Comparison of ENCODE assay signal across 19 cellular contexts in the genomic region with DNA sequence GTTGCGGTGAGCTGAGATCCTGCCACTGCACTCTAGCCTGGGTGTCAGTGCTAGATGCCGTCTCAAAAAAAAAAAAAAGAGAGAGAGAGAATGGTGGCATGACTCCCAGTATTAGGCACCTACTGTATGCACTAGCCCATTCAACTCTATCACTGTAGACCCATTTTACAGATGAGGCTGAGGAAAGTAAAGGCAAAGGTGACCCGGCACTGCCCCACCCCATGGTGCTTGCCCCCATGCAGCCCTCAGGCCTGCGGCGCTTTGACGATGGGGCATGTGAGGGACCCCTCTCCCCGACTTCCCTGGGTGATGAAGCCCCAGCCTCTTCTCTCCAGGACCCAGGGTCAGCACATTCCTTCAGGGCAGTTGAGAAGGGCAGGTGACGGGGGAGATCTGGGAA. TPM values are rescaled to one million over a fixed set of nuclear protein-coding genes. Genes with fewer than 3 reads are reported as not detected.
DNase-seq lines count a peak whose midpoint lies in the region; ATAC-seq, FAIRE-seq and TF ChIP-seq lines count a peak whose summit lies in the region.
"Had no signal": no experiment of that assay in that cellular context is flagged by ENCODE, and none has a peak within 500 bp of the region (broad histone marks: within the 10 kb centered on the region; RNA-seq: fewer than 3 reads in every experiment).

No MANE protein-coding gene starts in this region.

- no peak for TF ChIP-seq POLR2A in HepG2 (IDR thresholded peaks at IDR 0.05; ENCODE audit: insufficient read depth in 1 of 2, low read depth in 2 of 2, low read length in 2 of 2)
- TF ChIP-seq POLR2A in right lobe of liver (IDR thresholded peaks at IDR 0.05): no peak
- TF ChIP-seq POLR2A in uterus (IDR thresholded peaks at IDR 0.05): no peak

- POLR2A ChIA-PET in HepG2 (lab: Yijun Ruan, JAX) (no interaction called here), WTC11 (lab: Charles Lee) (no interaction called here)

- H3K9me3 ChIP-seq in HepG2 (ENCODE audit: low read length) (no peaks in the 10 kb centered on the region), right lobe of liver (no peaks in the 10 kb centered on the region), hepatocyte (ENCODE audit: low read depth) (no peaks in the 10 kb centered on the region), uterus (no peaks in the 10 kb centered on the region)
- H3K9me3 ChIP-seq: HAP-1 had no signal

- WGBS in HepG2 (ENCODE audit: low lambda C conversion rate): 80% methylated on average over 8 of the region's 8 CpGs
- 93% methylated on average over 2 of the region's 8 CpGs for WGBS in right lobe of liver (ENCODE audit: insufficient coverage, low coverage, low lambda C conversion rate, missing lambda C conversion rate)
- 96% methylated on average over 8 of the region's 8 CpGs for WGBS in hepatocyte (ENCODE audit: low lambda C conversion rate, missing lambda C conversion rate)

- H3K4me3 ChIP-seq in HepG2 (replicated peaks in 1 of 3; ENCODE audit: insufficient read depth in 1 of 3, low read depth in 2 of 3, low read length in 3 of 3): no peak overlapping the region
- H3K4me3 ChIP-seq in right lobe of liver: no peak overlapping the region
- no peak overlapping the region for H3K4me3 ChIP-seq in hepatocyte
- H3K4me3 ChIP-seq in uterus: no peak overlapping the region
- H3K4me3 ChIP-seq: GM23248, HAP-1 had no signal

- H3K36me3 Mint-ChIP-seq in WTC11: no peaks in the 10 kb centered on the region
- H3K36me3 Mint-ChIP-seq: CD4-positive, alpha-beta memory T cell had no signal

- peaks cover 18% of the 10 kb centered on the region for H3K4me1 Mint-ChIP-seq in WTC11

- H4K20me1 ChIP-seq in HepG2 (ENCODE audit: insufficient read depth, low read length): no peaks in the 10 kb centered on the region
- H4K20me1 ChIP-seq in hepatocyte (ENCODE audit: insufficient read depth, poor library complexity, severe bottlenecking): no peaks in the 10 kb centered on the region

- H3K27ac ChIP-seq in HepG2 (ENCODE audit: extremely low read length, insufficient read depth, low read length) (no peak overlapping the region), right lobe of liver (no peak overlapping the region), hepatocyte (no peak overlapping the region), uterus (no peak overlapping the region)
- H3K27ac ChIP-seq: GM23248 had no signal

- DNase-seq in HepG2 (ENCODE audit: low spot score) (no peak), right lobe of liver (no peak), WTC11 (ENCODE audit: low spot score) (no peak), hepatocyte (ENCODE audit: low spot score) (peak; percentile 3), uterus (no peak), dermis blood vessel endothelial cell (no peak), NCI-H1694 treated with DMSO at 0.1 percent for 48 hours (lab: John Stamatoyannopoulos, UW) (no peak)
- DNase-seq: 8988T; C1 segment of cervical spinal cord; Calu3; CD4-positive, alpha-beta memory T cell; COR-L47; DMS153; DND-41; GM23248 had no signal

- no TSS peak for BruUV-seq in HepG2 (replicated peaks; lab: Mats Ljungman, UMichigan)

- no peak overlapping the region for H3K27ac Mint-ChIP-seq in WTC11
- H3K27ac Mint-ChIP-seq: CD4-positive, alpha-beta memory T cell had no signal

- H3K9me3 Mint-ChIP-seq in WTC11: no peaks in the 10 kb centered on the region

- in situ Hi-C loops in HepG2 (cut with HindIII; ENCODE audit: extremely low pct_ligation_motif_present, low pct_unique_long_range_greater_than_20kb): loop anchor here (10.0 kb wide), 1 partner anchor 98 kb away; no protein-coding TSS in a partner anchor

- no peak for FAIRE-seq in HepG2 (lab: Jason Lieb, UNC)
- FAIRE-seq: G401.6, GM12892, GM19239 had no signal

- H3K9me2 ChIP-seq in hepatocyte (replicated peaks; ENCODE audit: insufficient read depth): no peaks in the 10 kb centered on the region

- H3K4me2 ChIP-seq in HepG2 (ENCODE audit: low read depth, low read length): no peak overlapping the region
- H3K4me2 ChIP-seq in hepatocyte: no peak overlapping the region

- no peak for ATAC-seq in HepG2
- no peak for ATAC-seq in right lobe of liver
- no peak for ATAC-seq in WTC11

- H2AFZ ChIP-seq in HepG2 (ENCODE audit: low read length) (no peak overlapping the region), hepatocyte (no peak overlapping the region)
- H2AFZ ChIP-seq: GM23248 had no signal

- H3K79me2 ChIP-seq in HepG2 (ENCODE audit: insufficient read depth, low read length): no peaks in the 10 kb centered on the region
- no peaks in the 10 kb centered on the region for H3K79me2 ChIP-seq in hepatocyte

- no peak overlapping the region for H3K9ac ChIP-seq in HepG2 (ENCODE audit: insufficient read depth, low read depth, low read length)
- H3K9ac ChIP-seq: GM23248 had no signal

- intact Hi-C loops in HepG2 (cut with micrococcal nuclease; ENCODE audit: unreplicated experiment): no loop called here
- intact Hi-C loops in right lobe of liver (cut with DNase I): no loop called here
- intact Hi-C loops in uterus (cut with DNase I; ENCODE audit: low total_unique reads): no loop called here

- no peak for TF ChIP-seq CTCF in HepG2 (CRISPR knock-in tag; IDR thresholded peaks at IDR 0.05)
- no peak for TF ChIP-seq CTCF in right lobe of liver (IDR thresholded peaks at IDR 0.05)
- no peak for TF ChIP-seq CTCF in WTC11 (IDR thresholded peaks at IDR 0.05)
- no peak for TF ChIP-seq CTCF in hepatocyte (IDR thresholded peaks at IDR 0.05; ENCODE audit: poor library complexity)
- TF ChIP-seq CTCF in uterus (IDR thresholded peaks at IDR 0.05): no peak

- CTCF ChIA-PET in HepG2 (lab: Yijun Ruan, JAX; ENCODE audit: low intra/inter-chr PET ratio, low total read pairs) (no interaction called here), WTC11 (lab: Charles Lee) (interaction anchor here (2.3 kb wide), 1 partner anchor 14 kb away, joined by 13 read pairs; no protein-coding TSS in a partner anchor)

- H3K36me3 ChIP-seq in HepG2 (replicated peaks in 1 of 2; ENCODE audit: control insufficient read depth in 1 of 2, insufficient read depth in 2 of 2, low read length in 2 of 2) (no peaks in the 10 kb centered on the region), right lobe of liver (no peaks in the 10 kb centered on the region), hepatocyte (replicated peaks; ENCODE audit: insufficient read depth, low read depth) (no peaks in the 10 kb centered on the region), uterus (no peaks in the 10 kb centered on the region)
- H3K36me3 ChIP-seq: HAP-1 had no signal

- no peaks in the 10 kb centered on the region for H3K27me3 ChIP-seq in HepG2 (ENCODE audit: control insufficient read depth in 1 of 2, insufficient read depth in 2 of 2, low read length in 2 of 2)
- H3K27me3 ChIP-seq in right lobe of liver: peaks cover 0 to 15% of the 10 kb centered on the region in 2 donors
- peaks cover 49% of the 10 kb centered on the region for H3K27me3 ChIP-seq in hepatocyte
- H3K27me3 ChIP-seq in uterus: peaks cover under 1 to 50% of the 10 kb centered on the region in 2 donors

- no peak overlapping the region for H3K4me3 Mint-ChIP-seq in WTC11
- H3K4me3 Mint-ChIP-seq: CD4-positive, alpha-beta memory T cell had no signal

- H3K4me1 ChIP-seq in HepG2 (ENCODE audit: insufficient read depth, low read length): peaks cover 7% of the 10 kb centered on the region; the same call in 1 of the 2 replicates
- no peaks in the 10 kb centered on the region for H3K4me1 ChIP-seq in right lobe of liver
- H3K4me1 ChIP-seq in hepatocyte (ENCODE audit: insufficient read depth): no peaks in the 10 kb centered on the region
- no peaks in the 10 kb centered on the region for H3K4me1 ChIP-seq in uterus

- no peak for TF ChIP-seq EP300 in HepG2 (IDR thresholded peaks at IDR 0.05; ENCODE audit: low read depth in 2 of 2, low read length in 2 of 2)
- TF ChIP-seq EP300 in HepG2 (CRISPR knock-in tag; IDR thresholded peaks at IDR 0.05; ENCODE audit: borderline replicate concordance): no peak

- H3K27me3 Mint-ChIP-seq in WTC11 (ENCODE audit: low read depth): peaks cover 92% of the 10 kb centered on the region

- no peak for TF ChIP-seq RAD21 in HepG2 (CRISPR knock-in tag; IDR thresholded peaks at IDR 0.05)

RNA-seq across cellular contexts. Expression of a gene that starts 7.3 kb away (rescaled TPM):
- 0.29 and 0.35 TPM in 2 replicates for total RNA-seq in HepG2 (2016; rRNA removed; fragmentation: Illumina TruSeq; extraction: Trizol)
- 0.26 and 0.51 TPM in 2 replicates for total RNA-seq in HepG2 (2016; cell fraction: cytosol; rRNA removed; fragmentation: Illumina TruSeq; extraction: Trizol; ENCODE audit: low read depth)
- 0.16 and 0.30 TPM in 2 replicates for total RNA-seq in HepG2 (2016; cell fraction: insoluble cytoplasmic fraction; rRNA removed; fragmentation: Illumina TruSeq; extraction: Trizol)
- total RNA-seq in HepG2 (2016; cell fraction: membrane; rRNA removed; fragmentation: Illumina TruSeq; extraction: Trizol): 0.59 and 0.76 TPM in 2 replicates
- total RNA-seq in HepG2 (2016; cell fraction: nucleus; rRNA removed; fragmentation: Illumina TruSeq; extraction: Trizol): not detected in 2 replicates
- polyA plus RNA-seq in HepG2 (2011; rRNA removed): 2.9 and 3.9 TPM in 2 replicates
- polyA plus RNA-seq in HepG2 (2011; cell fraction: cytosol; rRNA removed): 2.3 and 4.0 TPM in 2 replicates
- polyA plus RNA-seq in HepG2 (2011; cell fraction: nucleus; rRNA removed): 13.1 and 15.5 TPM in 2 replicates
- polyA plus RNA-seq in HepG2 (2012): 1.2 and 2.2 TPM in 2 replicates
- polyA plus RNA-seq in HepG2 (2016; cell fraction: cytosol; fragmentation: Illumina TruSeq; extraction: Trizol; ENCODE audit: low read depth): 0.76 and 1.1 TPM in 2 replicates
- 0.19 and 0.53 TPM in 2 replicates for polyA plus RNA-seq in HepG2 (2016; cell fraction: insoluble cytoplasmic fraction; fragmentation: Illumina TruSeq; extraction: Trizol; ENCODE audit: low read depth)
- polyA plus RNA-seq in HepG2 (2016; cell fraction: membrane; fragmentation: Illumina TruSeq; extraction: Trizol; ENCODE audit: low read depth): 0.69 and 1.1 TPM in 2 replicates
- polyA plus RNA-seq in HepG2 (2016; cell fraction: nucleus; fragmentation: Illumina TruSeq; extraction: Trizol; ENCODE audit: insufficient read depth, low read depth): 1.2 TPM in 1 of 2 replicates, not detected in the other
- 0.70 and 4.4 TPM in 2 replicates for polyA minus RNA-seq in HepG2 (2011; rRNA and poly(A)+ RNA removed; ENCODE audit: low replicate concordance)
- polyA minus RNA-seq in HepG2 (2011; cell fraction: cytosol; rRNA and poly(A)+ RNA removed): 1.1 and 2.8 TPM in 2 replicates
- 0.99 and 1.8 TPM in 2 replicates for polyA minus RNA-seq in HepG2 (2011; cell fraction: nucleus; rRNA and poly(A)+ RNA removed)
- 1 to 10 TPM in 2 of 6 experiments, not detected in 4; 1.3 to 1.7 TPM for total RNA-seq in right lobe of liver
- 6.8 to 11.1 TPM (median 10.3 TPM) in 3 replicates for total RNA-seq in WTC11 (2021)
- total RNA-seq in hepatocyte: 0.20 and 0.23 TPM in 2 replicates
- 4.5 and 5.5 TPM in 2 replicates for polyA plus RNA-seq in hepatocyte
- not detected for total RNA-seq in uterus
- 0.05 and 0.17 TPM in 2 replicates for total RNA-seq in dermis blood vessel endothelial cell
- polyA plus RNA-seq: CD4-positive, alpha-beta memory T cell had no signal

RNA-seq across cellular contexts. Expression of a gene that starts 21.5 kb away (rescaled TPM):
- total RNA-seq in HepG2 (2016; rRNA removed; fragmentation: Illumina TruSeq; extraction: Trizol) (18.0 and 26.7 TPM in 2 replicates), right lobe of liver (10 to 100 TPM; 12.3 to 37.0 (median 17.2) TPM), WTC11 (2021) (86.2 to 90.3 TPM (median 87.8 TPM) in 3 replicates), hepatocyte (21.1 and 31.0 TPM in 2 replicates), uterus (10 to 100 TPM in 3 of 4 donors, 1 to 10 TPM in 1; 9.4 to 78.8 (median 13.3) TPM), dermis blood vessel endothelial cell (18.8 and 30.6 TPM in 2 replicates)
- 44.8 and 45.5 TPM in 2 replicates for total RNA-seq in HepG2 (2016; cell fraction: cytosol; rRNA removed; fragmentation: Illumina TruSeq; extraction: Trizol; ENCODE audit: low read depth)
- 18.4 and 20.4 TPM in 2 replicates for total RNA-seq in HepG2 (2016; cell fraction: insoluble cytoplasmic fraction; rRNA removed; fragmentation: Illumina TruSeq; extraction: Trizol)
- total RNA-seq in HepG2 (2016; cell fraction: membrane; rRNA removed; fragmentation: Illumina TruSeq; extraction: Trizol): 36.3 and 50.1 TPM in 2 replicates
- 6.1 and 8.2 TPM in 2 replicates for total RNA-seq in HepG2 (2016; cell fraction: nucleus; rRNA removed; fragmentation: Illumina TruSeq; extraction: Trizol)
- polyA plus RNA-seq in HepG2 (2011; rRNA removed) (5.2 and 7.0 TPM in 2 replicates), hepatocyte (71.7 and 91.7 TPM in 2 replicates)
- polyA plus RNA-seq in HepG2 (2011; cell fraction: cytosol; rRNA removed): 9.2 and 27.5 TPM in 2 replicates
- 8.8 and 9.4 TPM in 2 replicates for polyA plus RNA-seq in HepG2 (2011; cell fraction: nucleus; rRNA removed)
- polyA plus RNA-seq in HepG2 (2012): 2.5 and 4.4 TPM in 2 replicates
- polyA plus RNA-seq in HepG2 (2016; cell fraction: cytosol; fragmentation: Illumina TruSeq; extraction: Trizol; ENCODE audit: low read depth): 46.7 and 50.4 TPM in 2 replicates
- 13.9 and 21.8 TPM in 2 replicates for polyA plus RNA-seq in HepG2 (2016; cell fraction: insoluble cytoplasmic fraction; fragmentation: Illumina TruSeq; extraction: Trizol; ENCODE audit: low read depth)
- polyA plus RNA-seq in HepG2 (2016; cell fraction: membrane; fragmentation: Illumina TruSeq; extraction: Trizol; ENCODE audit: low read depth): 29.2 and 30.8 TPM in 2 replicates
- 13.4 and 18.2 TPM in 2 replicates for polyA plus RNA-seq in HepG2 (2016; cell fraction: nucleus; fragmentation: Illumina TruSeq; extraction: Trizol; ENCODE audit: insufficient read depth, low read depth)
- 9.5 and 9.9 TPM in 2 replicates for polyA minus RNA-seq in HepG2 (2011; rRNA and poly(A)+ RNA removed; ENCODE audit: low replicate concordance)
- 3.5 and 4.8 TPM in 2 replicates for polyA minus RNA-seq in HepG2 (2011; cell fraction: cytosol; rRNA and poly(A)+ RNA removed)
- 1.1 and 2.2 TPM in 2 replicates for polyA minus RNA-seq in HepG2 (2011; cell fraction: nucleus; rRNA and poly(A)+ RNA removed)
